ENCODE assay signal across 22 cellular contexts in genomic region chr4:7660176-7660540, GRCh38.
DNase-seq lines count a peak whose midpoint lies in the region; ATAC-seq, FAIRE-seq and TF ChIP-seq lines count a peak whose summit lies in the region.
"Had no signal": no experiment of that assay in that cellular context is flagged by ENCODE, and none has a peak within 500 bp of the region (broad histone marks: within the 10 kb centered on the region; RNA-seq: fewer than 3 reads in every experiment).

No MANE protein-coding gene starts in this region.

- no peak overlapping the region for H3K23ac ChIP-seq in IMR-90 (ENCODE audit: low read depth, low read length)

- H2AK5ac ChIP-seq in IMR-90 (ENCODE audit: low read depth, low read length): no peak overlapping the region

- DNase-seq in Right ventricle myocardium superior: peak; percentile 10
- DNase-seq in right atrium auricular region (ENCODE audit: low spot score): no peak
- no peak for DNase-seq in IMR-90
- DNase-seq in glutamatergic neuron: peak; percentile 5
- no peak for DNase-seq in gastrocnemius medialis
- no peak for DNase-seq in KBM-7
- no peak for DNase-seq in H54 (ENCODE audit: insufficient read length, low spot score)
- DNase-seq: AML-193; Caco-2; CD8-positive, alpha-beta memory T cell; DMS79; GDM1; Karpas-422 had no signal

- dilution Hi-C loops in IMR-90 (cut with HindIII; ENCODE audit: low sequenced_read_pairs, unreplicated experiment): no loop called here

- no peak overlapping the region for H3K9ac ChIP-seq in IMR-90 (ENCODE audit: low read depth, low read length)

- H4K8ac ChIP-seq in IMR-90 (ENCODE audit: low read depth in 2 of 2, low read length in 2 of 2): no peak overlapping the region

- no peak overlapping the region for H3K4me2 ChIP-seq in IMR-90 (ENCODE audit: low read depth, low read length)
- H3K4me2 ChIP-seq: A549, GM23338 had no signal

- no peak overlapping the region for H2BK15ac ChIP-seq in IMR-90 (ENCODE audit: low read depth, low read length)

- H3K18ac ChIP-seq in IMR-90 (ENCODE audit: low read depth, low read length): no peak overlapping the region

- H4K20me1 ChIP-seq in IMR-90 (ENCODE audit: insufficient read depth, low read length): peaks cover 3% of the 10 kb centered on the region; the same call in 1 of the 2 replicates

- no CpG with 5 or more reads among the region's 7 CpGs for WGBS in IMR-90 (ENCODE audit: extremely low coverage in 2 of 2, insufficient read length in 1 of 2), 2 experiments

- no peak overlapping the region for H3K27ac ChIP-seq in right atrium auricular region
- H3K27ac ChIP-seq in IMR-90 (ENCODE audit: insufficient read depth, low read length): no peak overlapping the region
- no peak overlapping the region for H3K27ac ChIP-seq in gastrocnemius medialis
- H3K27ac ChIP-seq: 22Rv1, A549, HL-60 had no signal

- H3K4me1 ChIP-seq in right atrium auricular region (no peaks in the 10 kb centered on the region), IMR-90 (ENCODE audit: control insufficient read depth, insufficient read depth, low read length) (peaks cover 4% of the 10 kb centered on the region), gastrocnemius medialis (no peaks in the 10 kb centered on the region)
- H3K4me1 ChIP-seq: A549, Caco-2, HAP-1 had no signal

- H2BK120ac ChIP-seq in IMR-90 (ENCODE audit: low read depth, low read length): no peak overlapping the region

- H2BK20ac ChIP-seq in IMR-90 (ENCODE audit: low read depth, low read length): 0 out of 2 replicates have a peak overlapping the region, but pooled peaks have one; percentile 43

- ATAC-seq in Right ventricle myocardium superior (ENCODE audit: poor library complexity) (no peak), IMR-90 (ENCODE audit: low read depth) (no peak), gastrocnemius medialis (no peak)
- ATAC-seq: A549, K562 had no signal

- no peak overlapping the region for H4K5ac ChIP-seq in IMR-90 (ENCODE audit: low read depth, low read length)

- no TSS peak for BruUV-seq in IMR-90 (replicated peaks; lab: Mats Ljungman, UMichigan)

- no peaks in the 10 kb centered on the region for H3K79me1 ChIP-seq in IMR-90 (ENCODE audit: low read depth in 1 of 2, low read length in 2 of 2)

- H4K91ac ChIP-seq in IMR-90 (ENCODE audit: insufficient read depth, low read depth, low read length): no peak overlapping the region

- H3K36me3 ChIP-seq in right atrium auricular region (no peaks in the 10 kb centered on the region), IMR-90 (ENCODE audit: control insufficient read depth, insufficient read depth, low read length) (no peaks in the 10 kb centered on the region), gastrocnemius medialis (no peaks in the 10 kb centered on the region)
- H3K36me3 ChIP-seq: HAP-1 had no signal

- H3K4me3 ChIP-seq in right atrium auricular region: no peak overlapping the region
- no peak overlapping the region for H3K4me3 ChIP-seq in IMR-90 (ENCODE audit: insufficient read depth, low read depth, low read length)
- H3K4me3 ChIP-seq in gastrocnemius medialis: no peak overlapping the region
- H3K4me3 ChIP-seq: A549, GM23338, HAP-1, K562 had no signal

- TF ChIP-seq POLR2A in IMR-90 (IDR thresholded peaks at IDR 0.05; ENCODE audit: low read depth, low read length) (no peak), gastrocnemius medialis (IDR thresholded peaks at IDR 0.05) (no peak), H54 (IDR thresholded peaks at IDR 0.05; ENCODE audit: low read depth, low read length) (no peak)

- H3K27ac Mint-ChIP-seq in glutamatergic neuron (ENCODE audit: unreplicated experiment): no peak overlapping the region
- H3K27ac Mint-ChIP-seq: GM23338 had no signal

- in situ Hi-C loops in IMR-90 (cut with MboI; ENCODE audit: low sequenced_read_pairs): no loop called here
- in situ Hi-C loops in gastrocnemius medialis (cut with MboI; ENCODE audit: low sequenced_read_pairs in 4 of 4): no loop called here
- in situ Hi-C loops in KBM-7 (cut with MboI; ENCODE audit: low pct_unique_long_range_greater_than_20kb, low sequenced_read_pairs): no loop called here

- peaks cover 6% of the 10 kb centered on the region for H3K36me3 Mint-ChIP-seq in glutamatergic neuron (ENCODE audit: unreplicated experiment)

- no peak overlapping the region for H2BK5ac ChIP-seq in IMR-90 (ENCODE audit: low read depth, low read length, poor library complexity, severe bottlenecking)

- H3K27me3 ChIP-seq in right atrium auricular region (no peaks in the 10 kb centered on the region), IMR-90 (ENCODE audit: control insufficient read depth, insufficient read depth, low read length) (peaks cover 22% of the 10 kb centered on the region), gastrocnemius medialis (no peaks in the 10 kb centered on the region)

- peak overlapping the region; percentile 33 for H2AFZ ChIP-seq in IMR-90 (replicated peaks; ENCODE audit: low read length, poor library complexity)
- H2AFZ ChIP-seq: GM23338 had no signal

- no peak overlapping the region for H3K4me3 Mint-ChIP-seq in glutamatergic neuron (ENCODE audit: unreplicated experiment)
- H3K4me3 Mint-ChIP-seq: CD8-positive, alpha-beta memory T cell; GM23338 had no signal

- H2AK9ac ChIP-seq in IMR-90 (replicated peaks; ENCODE audit: low read depth, low read length, poor library complexity): no peak overlapping the region

- no peak overlapping the region; the same call in 1 of the 2 replicates for H3K4ac ChIP-seq in IMR-90 (ENCODE audit: low read depth, low read length)

- peaks cover 4% of the 10 kb centered on the region for H3K9me1 ChIP-seq in IMR-90 (ENCODE audit: insufficient read depth, low read length)

- H3K9me3 Mint-ChIP-seq in glutamatergic neuron (ENCODE audit: unreplicated experiment): peaks cover 5% of the 10 kb centered on the region
- H3K9me3 Mint-ChIP-seq: CD8-positive, alpha-beta memory T cell; GM23338 had no signal

- no peak for FAIRE-seq in H54 (lab: Jason Lieb, UNC)
- FAIRE-seq: A549, D721Med, GM12892, GM18507, K562 had no signal

- H3K14ac ChIP-seq in IMR-90 (replicated peaks; ENCODE audit: low read depth, low read length): 0 out of 2 replicates have a peak overlapping the region, but pooled peaks have one; percentile 9

- no peaks in the 10 kb centered on the region for H3K4me1 Mint-ChIP-seq in glutamatergic neuron (ENCODE audit: low read depth, unreplicated experiment)

- POLR2A ChIA-PET in IMR-90 (lab: Charles Lee; ENCODE audit: unreplicated experiment): no interaction called here

- CTCF ChIA-PET in IMR-90 (lab: Yijun Ruan, JAX): no interaction called here

- intact Hi-C loops in Right ventricle myocardium superior (cut with DNase I) (no loop called here), IMR-90 (cut with micrococcal nuclease) (no loop called here), gastrocnemius medialis (cut with DNase I; ENCODE audit: low total_unique reads) (no loop called here)

- TF ChIP-seq RAD21 in IMR-90 (IDR thresholded peaks at IDR 0.05; ENCODE audit: low read length): no peak

- TF ChIP-seq CTCF in right atrium auricular region (IDR thresholded peaks at IDR 0.05) (no peak), IMR-90 (conservative IDR thresholded peaks at IDR 0.05; ENCODE audit: low read depth, low read length) (no peak), glutamatergic neuron (IDR thresholded peaks at IDR 0.05; ENCODE audit: partially characterized antibody, unreplicated experiment) (no peak), gastrocnemius medialis (IDR thresholded peaks at IDR 0.05 in 4 of 5, conservative IDR thresholded peaks at IDR 0.05 in 1 of 5) (no peak)

- no peak overlapping the region for H3K56ac ChIP-seq in IMR-90 (ENCODE audit: extremely low read depth, insufficient read depth, low read length)

- H3K9me3 ChIP-seq in right atrium auricular region: no peaks in the 10 kb centered on the region
- H3K9me3 ChIP-seq in IMR-90 (ENCODE audit: control insufficient read depth, insufficient read depth, low read length): no peaks in the 10 kb centered on the region
- H3K9me3 ChIP-seq in gastrocnemius medialis: no peaks in the 10 kb centered on the region
- H3K9me3 ChIP-seq: A549, Caco-2, HAP-1 had no signal

- H3K27me3 Mint-ChIP-seq in glutamatergic neuron (ENCODE audit: unreplicated experiment): peaks cover 2% of the 10 kb centered on the region

TF ChIP-seq in IMR-90, 13 proteins besides CTCF, POLR2A, EP300 and RAD21:
- TF ChIP-seq CEBPB (IDR thresholded peaks at IDR 0.05; ENCODE audit: low read depth, low read length) (no peak), BHLHE40 (IDR thresholded peaks at IDR 0.05; ENCODE audit: low read depth, low read length) (no peak), CHD1 (IDR thresholded peaks at IDR 0.05; ENCODE audit: low read depth, low read length) (no peak), RCOR1 (IDR thresholded peaks at IDR 0.05; ENCODE audit: insufficient replicate concordance, low read length) (no peak), NFE2L2 (IDR thresholded peaks at IDR 0.05; ENCODE audit: low read depth, low read length) (no peak), FOS (IDR thresholded peaks at IDR 0.05; ENCODE audit: low read depth, low read length) (no peak), MXI1 (IDR thresholded peaks at IDR 0.05; ENCODE audit: borderline replicate concordance, low read depth, low read length) (no peak), ELK1 (IDR thresholded peaks at IDR 0.05; ENCODE audit: borderline replicate concordance, low read depth, low read length) (no peak), RFX5 (IDR thresholded peaks at IDR 0.05; ENCODE audit: low read depth, low read length) (no peak), MAZ (IDR thresholded peaks at IDR 0.05; ENCODE audit: borderline replicate concordance, low read depth, low read length) (no peak), MAFK (IDR thresholded peaks at IDR 0.05; ENCODE audit: low read depth, low read length) (no peak), SMC3 (IDR thresholded peaks at IDR 0.05; ENCODE audit: low read depth, low read length) (no peak)
- TF ChIP-seq, protein P1, sequence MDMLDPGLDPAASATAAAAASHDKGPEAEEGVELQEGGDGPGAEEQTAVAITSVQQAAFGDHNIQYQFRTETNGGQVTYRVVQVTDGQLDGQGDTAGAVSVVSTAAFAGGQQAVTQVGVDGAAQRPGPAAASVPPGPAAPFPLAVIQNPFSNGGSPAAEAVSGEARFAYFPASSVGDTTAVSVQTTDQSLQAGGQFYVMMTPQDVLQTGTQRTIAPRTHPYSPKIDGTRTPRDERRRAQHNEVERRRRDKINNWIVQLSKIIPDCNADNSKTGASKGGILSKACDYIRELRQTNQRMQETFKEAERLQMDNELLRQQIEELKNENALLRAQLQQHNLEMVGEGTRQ (IDR thresholded peaks at IDR 0.05; ENCODE audit: low read depth, low read length): no peak

Comparison
In these comparisons a context has a peak if more than half of its experiments do, and no peak if none do; other contexts are left out.
1. DNase-seq: peak in Right ventricle myocardium superior (single experiment) and glutamatergic neuron (single experiment); none in right atrium auricular region (single experiment), IMR-90 (single experiment), gastrocnemius medialis (0 of 2), KBM-7 (single experiment) and H54 (single experiment).